In the genomic region with DNA sequence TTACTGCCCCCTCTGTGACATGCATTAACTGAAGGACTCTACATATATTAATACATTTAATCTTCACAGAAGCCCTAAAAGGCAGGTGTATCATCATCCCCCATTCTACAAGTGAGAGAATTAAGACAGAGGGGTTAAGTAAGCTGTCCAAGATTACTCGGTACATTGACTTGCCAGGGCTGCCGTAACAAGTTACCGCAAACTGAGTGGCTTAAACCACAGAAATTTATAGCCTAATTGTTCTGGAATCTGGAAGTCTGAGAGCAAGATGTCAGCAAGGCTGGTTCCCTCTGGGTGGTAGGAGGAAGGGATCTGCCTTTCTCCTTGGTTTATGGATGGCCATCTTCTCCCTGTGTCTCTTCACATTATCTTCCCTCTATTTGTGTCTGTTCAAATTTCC, we compare ENCODE assay signal across 16 cellular contexts.
DNase-seq lines count a peak whose midpoint lies in the region; ATAC-seq and TF ChIP-seq lines count a peak whose summit lies in the region.
"Had no signal": no experiment of that assay in that cellular context is flagged by ENCODE, and none has a peak within 500 bp of the region (broad histone marks: within the 10 kb centered on the region; RNA-seq: fewer than 3 reads in every experiment).

No MANE protein-coding gene starts in this region.

- TF ChIP-seq CTCF in lower leg skin (IDR thresholded peaks at IDR 0.05): no peak

- 43 to 68% methylated on average over 3 of the region's 3 CpGs for WGBS in lower leg skin, 2 donors

- no peaks in the 10 kb centered on the region for H3K27me3 ChIP-seq in SJCRH30
- H3K27me3 ChIP-seq: body of pancreas had no signal

- ATAC-seq in HG03039 (IDR thresholded peaks at IDR 0.05; ENCODE audit: unreplicated experiment): no peak
- ATAC-seq: body of pancreas had no signal

- H3K9me3 ChIP-seq in SJCRH30 (replicated peaks): no peaks in the 10 kb centered on the region
- H3K9me3 ChIP-seq: body of pancreas had no signal

- DNase-seq in H4 (ENCODE audit: low spot score): peak; percentile 83
- peak; percentile 17 to 54 for DNase-seq in SJCRH30
- DNase-seq in fibroblast of peridontal ligament (ENCODE audit: extremely low read depth): peak; percentile 18
- peak; percentile 50 for DNase-seq in stromal cell of bone marrow (ENCODE audit: low read depth)
- DNase-seq in GM19238 (ENCODE audit: insufficient read length, low spot score): no peak
- DNase-seq in lower leg skin (ENCODE audit: low spot score in 2 of 2): no peak
- DNase-seq: activated CD4-positive, alpha-beta T cell treated with anti-CD3 and anti-CD28 coated beads, Interleukin-2, amount 50 U/mL, for 48 hours; body of pancreas; effector CD8-positive, alpha-beta T cell; mesendoderm; NCI-H1694 treated with DMSO at 0.1 percent for 48 hours; NCI-H526 treated with DMSO at 0.1 percent for 48 hours; occipital lobe had no signal

- TF ChIP-seq POLR2A in lower leg skin (IDR thresholded peaks at IDR 0.05): no peak

- intact Hi-C loops in lower leg skin (cut with DNase I; ENCODE audit: low total_unique reads): no loop called here

- H3K4me1 ChIP-seq in SJCRH30: peaks cover 10% of the 10 kb centered on the region
- H3K4me1 ChIP-seq: body of pancreas had no signal

- H3K36me3 ChIP-seq in SJCRH30: no peaks in the 10 kb centered on the region

- no peak overlapping the region for H3K27ac ChIP-seq in SJCRH30
- H3K27ac ChIP-seq: body of pancreas, KMS-11 had no signal

- no peak overlapping the region for H3K4me3 ChIP-seq in SJCRH30
- H3K4me3 ChIP-seq in lower leg skin (ENCODE audit: low read depth, poor library complexity, severe bottlenecking): no peak overlapping the region
- H3K4me3 ChIP-seq: body of pancreas, smooth muscle cell had no signal

Comparison
In these comparisons a context has a peak if more than half of its experiments do, and no peak if none do; other contexts are left out.
1. DNase-seq: peak in H4 (single experiment), SJCRH30 (2 of 2), fibroblast of peridontal ligament (single experiment) and stromal cell of bone marrow (single experiment); none in GM19238 (single experiment) and lower leg skin (0 of 2).